Comparison of ENCODE assay signal across 1 cellular context in the genomic region with DNA sequence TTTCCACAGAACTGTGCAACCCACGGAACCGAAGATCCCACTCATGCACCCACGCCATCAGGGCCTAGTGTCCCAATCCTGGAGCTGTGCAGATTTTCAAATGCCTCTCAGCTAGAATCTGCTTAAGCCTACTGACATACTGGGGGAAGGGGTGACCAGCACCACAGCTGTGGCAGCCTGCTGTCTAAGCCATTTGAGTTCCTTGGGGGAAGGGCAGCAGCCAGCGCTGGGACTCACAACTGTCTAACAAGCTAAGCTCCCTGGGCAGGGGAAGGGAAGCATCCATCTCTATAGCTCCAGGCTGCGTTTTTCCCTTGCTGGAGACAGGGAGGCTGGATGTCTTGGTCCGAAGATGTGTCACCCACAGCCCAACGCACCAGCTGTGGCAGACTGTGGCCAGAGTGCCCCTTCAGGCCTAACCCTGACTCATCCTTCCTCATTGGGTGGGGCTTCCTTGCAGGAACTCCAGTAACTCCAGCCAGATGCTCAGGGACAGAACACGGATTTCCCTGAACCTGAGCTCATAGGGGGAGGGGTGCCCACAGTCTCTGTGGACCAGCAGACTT.
TF ChIP-seq lines count a peak whose summit lies in the region.

No MANE protein-coding gene starts in this region.

TF ChIP-seq in H1, 55 proteins besides CTCF, POLR2A, EP300 and RAD21:
- TF ChIP-seq SIN3A (conservative IDR thresholded peaks at IDR 0.05 in 1 of 2, IDR thresholded peaks at IDR 0.05 in 1 of 2; ENCODE audit: low read depth in 1 of 2, low read length in 2 of 2) (no peak), NRF1 (IDR thresholded peaks at IDR 0.05; ENCODE audit: low read depth, low read length) (no peak), NANOG (IDR thresholded peaks at IDR 0.05; ENCODE audit: insufficient read depth, low read depth, low read length, poor library complexity, severe bottlenecking) (no peak), TAF1 (IDR thresholded peaks at IDR 0.05; ENCODE audit: low read depth, low read length) (no peak), POLR2AphosphoS5 (IDR thresholded peaks at IDR 0.05; ENCODE audit: low read depth, low read length) (no peak)
- TF ChIP-seq, protein P1, sequence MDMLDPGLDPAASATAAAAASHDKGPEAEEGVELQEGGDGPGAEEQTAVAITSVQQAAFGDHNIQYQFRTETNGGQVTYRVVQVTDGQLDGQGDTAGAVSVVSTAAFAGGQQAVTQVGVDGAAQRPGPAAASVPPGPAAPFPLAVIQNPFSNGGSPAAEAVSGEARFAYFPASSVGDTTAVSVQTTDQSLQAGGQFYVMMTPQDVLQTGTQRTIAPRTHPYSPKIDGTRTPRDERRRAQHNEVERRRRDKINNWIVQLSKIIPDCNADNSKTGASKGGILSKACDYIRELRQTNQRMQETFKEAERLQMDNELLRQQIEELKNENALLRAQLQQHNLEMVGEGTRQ (IDR thresholded peaks at IDR 0.05; ENCODE audit: low read length): no peak
- TF ChIP-seq, protein P2, sequence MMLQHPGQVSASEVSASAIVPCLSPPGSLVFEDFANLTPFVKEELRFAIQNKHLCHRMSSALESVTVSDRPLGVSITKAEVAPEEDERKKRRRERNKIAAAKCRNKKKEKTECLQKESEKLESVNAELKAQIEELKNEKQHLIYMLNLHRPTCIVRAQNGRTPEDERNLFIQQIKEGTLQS (IDR thresholded peaks at IDR 0.05; ENCODE audit: insufficient read depth, low read depth, low read length): no peak
TF ChIP-seq in H1: peak in this region for 0.
